8 cellular contexts compared by ENCODE assay signal in genomic region chr14:88323520-88324199, GRCh38. TPM values are rescaled to one million over a fixed set of nuclear protein-coding genes. Genes with fewer than 3 reads are reported as not detected.
A peak's percentile ranks its signal among the peaks of the same experiment; 100 is the strongest.
DNase-seq lines count a peak whose midpoint lies in the region; FAIRE-seq and TF ChIP-seq lines count a peak whose summit lies in the region.

No MANE protein-coding gene starts in this region.

- TF ChIP-seq CTCF in kidney (IDR thresholded peaks at IDR 0.05; ENCODE audit: borderline replicate concordance, extremely low read depth, insufficient read depth) (no peak), adrenal gland (IDR thresholded peaks at IDR 0.05) (no peak)

- TF ChIP-seq POLR2A in adrenal gland (IDR thresholded peaks at IDR 0.05) = no peak

- peak overlapping the region in 1 of 2 donors; percentile 39 for H3K4me3 ChIP-seq in kidney (ENCODE audit: low read length in 2 of 2)
- peak overlapping the region in 1 of 4 donors; percentile 46 for H3K4me3 ChIP-seq in adrenal gland

- H3K27me3 ChIP-seq in adrenal gland = peaks cover 51% of the 10 kb centered on the region

- H3K36me3 ChIP-seq in kidney (ENCODE audit: control insufficient read depth in 1 of 2, insufficient read depth in 2 of 2, low read length in 2 of 2) (no peaks in the 10 kb centered on the region), adrenal gland (replicated peaks in 1 of 2) (no peaks in the 10 kb centered on the region)

- peak overlapping the region; percentile 68 for H3K4me3 Mint-ChIP-seq in activated naive CD8-positive, alpha-beta T cell

- peaks cover 5% of the 10 kb centered on the region for H3K4me1 Mint-ChIP-seq in activated naive CD8-positive, alpha-beta T cell (ENCODE audit: low read depth)

- no peak overlapping the region for H3K27ac ChIP-seq in kidney (ENCODE audit: low read depth in 2 of 2, low read length in 2 of 2)
- no peak overlapping the region for H3K27ac ChIP-seq in adrenal gland

- FAIRE-seq in kidney (lab: Jason Lieb, UNC) (no peak), urothelium cell line (lab: Jason Lieb, UNC) (peak; percentile 73)

- peak; percentile 2 for DNase-seq in stimulated activated CD4-positive, alpha-beta T cell treated with anti-CD3 and anti-CD28 coated beads, Interleukin-1b, Interleukin-23, amount 100 ng/mL, for 48 hours
- DNase-seq in stimulated activated CD4-positive, alpha-beta T cell treated with anti-CD3 and anti-CD28 coated beads, Interleukin-12 subunit alpha, Interleukin-12 subunit beta, amount 100 ng/mL, for 4 hours = no peak
- DNase-seq in HCEC 1CT = peak; percentile 7
- DNase-seq in NAMALWA (ENCODE audit: low spot score) = peak; percentile 51
- peak; percentile 72 for DNase-seq in kidney
- peak; percentile 71 for DNase-seq in urothelium cell line (ENCODE audit: low spot score)
- DNase-seq in adrenal gland = no peak

- no peak overlapping the region for H3K9ac ChIP-seq in kidney (ENCODE audit: low read length in 2 of 2)

- H3K27ac Mint-ChIP-seq in activated naive CD8-positive, alpha-beta T cell = no peak overlapping the region

- H3K27me3 Mint-ChIP-seq in activated naive CD8-positive, alpha-beta T cell = peaks cover 40% of the 10 kb centered on the region

- H3K4me1 ChIP-seq in kidney (ENCODE audit: control insufficient read depth in 1 of 2, insufficient read depth in 1 of 2, low read depth in 1 of 2, low read length in 2 of 2) (no peaks in the 10 kb centered on the region), adrenal gland (replicated peaks in 1 of 2) (no peaks in the 10 kb centered on the region)

- no peaks in the 10 kb centered on the region for H3K9me3 Mint-ChIP-seq in activated naive CD8-positive, alpha-beta T cell (ENCODE audit: low read depth)

- H3K9me3 ChIP-seq in kidney (ENCODE audit: control insufficient read depth in 1 of 2, low read length in 2 of 2) (no peaks in the 10 kb centered on the region), adrenal gland (replicated peaks in 1 of 3) (no peaks in the 10 kb centered on the region)

- whole genome bisulfite sequencing in adrenal gland, 4 donors = 1 to 3% (median 1%) methylated on average over 19 to 70 of the region's 70 CpGs

- intact Hi-C loops in kidney (cut with DNase I) (no loop called here), adrenal gland (cut with DNase I) (no loop called here)

- H3K36me3 Mint-ChIP-seq in activated naive CD8-positive, alpha-beta T cell = no peaks in the 10 kb centered on the region

RNA-seq across cellular contexts. Expression of gene KCNK10, which starts 0.6 kb away (rescaled TPM):
- total RNA-seq in kidney (0.54 TPM), adrenal gland (under 1 TPM in 2 of 8 donors, not detected in 6; 0.60 to 0.69 TPM)
- polyA plus RNA-seq in kidney (ENCODE audit: insufficient read depth, low read depth, low replicate concordance) (1.1 TPM), adrenal gland (under 1 TPM in 2 of 3 donors, not detected in 1; 0.03 to 0.05 TPM)

Comparison
In these comparisons a context has a peak if more than half of its experiments do, and no peak if none do; other contexts are left out.
1. DNase-seq: peak in stimulated activated CD4-positive, alpha-beta T cell treated with anti-CD3 and anti-CD28 coated beads, Interleukin-1b, Interleukin-23, amount 100 ng/mL, for 48 hours (single experiment), HCEC 1CT (single experiment), NAMALWA (single experiment), kidney (single experiment) and urothelium cell line (single experiment); none in stimulated activated CD4-positive, alpha-beta T cell treated with anti-CD3 and anti-CD28 coated beads, Interleukin-12 subunit alpha, Interleukin-12 subunit beta, amount 100 ng/mL, for 4 hours (single experiment) and adrenal gland (0 of 7).